ENCODE assay signal across 7 cellular contexts in the genomic region with DNA sequence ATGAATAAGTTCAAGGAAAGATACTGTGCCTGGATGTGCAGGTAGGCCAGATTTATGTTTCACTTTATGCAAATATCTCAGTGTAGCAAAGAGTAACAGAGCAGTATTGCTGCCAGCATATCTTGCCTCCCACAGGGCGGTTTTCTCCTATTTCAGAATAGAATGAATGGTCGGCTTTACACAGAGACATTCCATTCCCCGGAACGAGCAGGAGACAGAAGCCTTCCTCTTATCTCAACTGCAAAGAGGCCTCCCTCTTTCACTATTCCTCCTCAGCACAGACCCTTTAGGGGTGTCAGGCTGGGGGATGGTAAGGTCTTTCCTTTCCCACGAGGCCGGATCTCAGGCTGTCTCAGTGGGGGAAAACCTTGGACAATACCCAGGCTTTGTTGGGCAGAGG. TPM values are rescaled to one million over a fixed set of nuclear protein-coding genes. Genes with fewer than 3 reads are reported as not detected.
DNase-seq lines count a peak whose midpoint lies in the region; FAIRE-seq and TF ChIP-seq lines count a peak whose summit lies in the region.
"Not testable (repeated sequence)": the region's sequence is repeated elsewhere in the genome, so short reads cannot be mapped to it uniquely, and the experiment has no call there.

No MANE protein-coding gene starts in this region.

- H3K56ac ChIP-seq in H1 (replicated peaks; ENCODE audit: insufficient read length, low read depth, low read length), result not testable (repeated sequence)

- peak overlapping the region in 6 of 7 donors; percentile 2 to 88 (median 33) for H3K4me3 Mint-ChIP-seq in CD8-positive, alpha-beta memory T cell
- H3K4me3 Mint-ChIP-seq in immature natural killer cell (peak overlapping the region in 4 of 5 donors; percentile 18 to 58 (median 35)), nephron (peak overlapping the region; percentile 73 to 92 (median 79))

- 0 out of 2 replicates have a peak overlapping the region, but pooled peaks have one; percentile 14 for H2BK12ac ChIP-seq in H1 (ENCODE audit: low read depth, low read length)

- H4K8ac ChIP-seq in H1 (ENCODE audit: extremely low read depth, insufficient read depth, low read length), result not testable (repeated sequence)

- not testable (repeated sequence) for H3K18ac ChIP-seq in H1 (ENCODE audit: extremely low read depth, low read length)

- not testable (repeated sequence) for H3K79me1 ChIP-seq in H1 (ENCODE audit: low read depth, low read length)

- H4K20me1 ChIP-seq in H1 (replicated peaks in 1 of 2; ENCODE audit: control insufficient read depth in 1 of 2, insufficient read depth in 2 of 2, low read length in 2 of 2), result not testable (repeated sequence)

- not testable (repeated sequence) for FAIRE-seq in H1 (lab: Jason Lieb, UNC)

- CTCF ChIA-PET in CD8-positive, alpha-beta memory T cell (lab: Charles Lee), result not testable (repeated sequence)
- CTCF ChIA-PET in H1 (lab: Charles Lee; ENCODE audit: partially characterized antibody), result interaction anchor here (1.6 kb wide), 1 partner anchor 92 kb away, joined by 3 read pairs; a partner anchor contains a TSS

- not testable (repeated sequence) for H3K27me3 ChIP-seq in CD8-positive, alpha-beta memory T cell (ENCODE audit: insufficient read depth, low read length, poor library complexity, severe bottlenecking); NT2/D1 (ENCODE audit: insufficient read depth, insufficient read length); H1 (replicated peaks in 1 of 4; ENCODE audit: control insufficient read depth in 3 of 4, extremely low read depth in 1 of 4, insufficient read depth in 3 of 4, low read length in 3 of 4); rectal smooth muscle tissue (ENCODE audit: control insufficient read depth, insufficient read depth, low read length)

- not testable (repeated sequence) for H4K5ac ChIP-seq in H1 (ENCODE audit: insufficient read length, low read depth, low read length)

- not testable (repeated sequence) for H3K27ac ChIP-seq in CD8-positive, alpha-beta memory T cell (ENCODE audit: low read depth, low read length); H1 (ENCODE audit: low read depth, low read length)
- H3K27ac ChIP-seq in rectal smooth muscle tissue (ENCODE audit: low read depth, low read length), result peak overlapping the region; percentile 32

- H3K4me2 ChIP-seq in H1 (ENCODE audit: insufficient read depth in 1 of 2, low read depth in 2 of 2, low read length in 2 of 2), result peak overlapping the region; percentile 49 to 93

- not testable (repeated sequence) for TF ChIP-seq CTCF in H1 (IDR thresholded peaks at IDR 0.05; ENCODE audit: control extremely low read depth in 1 of 3, insufficient read depth in 1 of 3, low read depth in 1 of 3, low read length in 3 of 3); nephron (IDR thresholded peaks at IDR 0.05; ENCODE audit: unreplicated experiment in 3 of 3)

- not testable (repeated sequence) for H2BK15ac ChIP-seq in H1 (ENCODE audit: low read length)

- not testable (repeated sequence) for H3K9me3 Mint-ChIP-seq in CD8-positive, alpha-beta memory T cell; immature natural killer cell
- H3K9me3 Mint-ChIP-seq in nephron, result peaks cover 41% of the 10 kb centered on the region

- not testable (repeated sequence) for H3K23me2 ChIP-seq in H1 (ENCODE audit: low read depth, low read length)

- not testable (repeated sequence) for H2AFZ ChIP-seq in H1 (ENCODE audit: low read length)

- not testable (repeated sequence) for H3K23ac ChIP-seq in H1 (ENCODE audit: insufficient read length)

- H3K9me3 ChIP-seq in CD8-positive, alpha-beta memory T cell (ENCODE audit: low read length); NT2/D1 (ENCODE audit: insufficient read depth, low read length): not testable (repeated sequence)
- H3K9me3 ChIP-seq in H1 (ENCODE audit: insufficient read depth in 2 of 2, low read depth in 1 of 2, low read length in 1 of 2), result peaks cover 8 to 14% of the 10 kb centered on the region in 2 experiments; a peak in 2 of 4 replicates

- H3K4me3 ChIP-seq in CD8-positive, alpha-beta memory T cell (ENCODE audit: low read length); NT2/D1 (ENCODE audit: insufficient read length, low read depth); rectal smooth muscle tissue (ENCODE audit: low read length): not testable (repeated sequence)
- H3K4me3 ChIP-seq in H1 (ENCODE audit: extremely low read depth in 1 of 4, insufficient read depth in 2 of 4, low read depth in 3 of 4, low read length in 4 of 4), result peak overlapping the region in 2 of 4 experiments; percentile 11 to 79; a peak in 2 of 8 replicates

- peaks cover 20 to 29% (median 25%) of the 10 kb centered on the region in 3 donors for H3K4me1 Mint-ChIP-seq in CD8-positive, alpha-beta memory T cell
- peaks cover 22 to 35% of the 10 kb centered on the region in 2 donors for H3K4me1 Mint-ChIP-seq in immature natural killer cell
- peaks cover 29% of the 10 kb centered on the region for H3K4me1 Mint-ChIP-seq in nephron

- not testable (repeated sequence) for H3K36me3 ChIP-seq in CD8-positive, alpha-beta memory T cell (ENCODE audit: insufficient read depth, low read length); rectal smooth muscle tissue (ENCODE audit: control insufficient read depth, insufficient read depth, low read length)
- H3K36me3 ChIP-seq in NT2/D1 (ENCODE audit: insufficient read depth, insufficient read length, low read length) (peaks cover 33% of the 10 kb centered on the region), H1 (ENCODE audit: control insufficient read depth in 2 of 4, insufficient read depth in 4 of 4, low read length in 3 of 4) (peaks cover 0 to 21% (median 11%) of the 10 kb centered on the region in 4 experiments; a peak in 6 of 8 replicates)

- not testable (repeated sequence) for DNase-seq in CD8-positive, alpha-beta memory T cell; NT2/D1 (ENCODE audit: low read depth, low spot score); immature natural killer cell
- DNase-seq in amniotic epithelial cell (ENCODE audit: low read depth), result peak; percentile 85
- DNase-seq in H1 (ENCODE audit: low read depth in 1 of 2, low spot score in 2 of 2), result peak in 1 of 2 experiments; percentile 41

- H2BK20ac ChIP-seq in H1 (ENCODE audit: low read length), result not testable (repeated sequence)

- H3K36me3 Mint-ChIP-seq in CD8-positive, alpha-beta memory T cell, result peaks cover 0 to 13% (median 6%) of the 10 kb centered on the region in 3 donors
- not testable (repeated sequence) for H3K36me3 Mint-ChIP-seq in immature natural killer cell
- H3K36me3 Mint-ChIP-seq in nephron (ENCODE audit: low read depth), result peaks cover 73% of the 10 kb centered on the region

- not testable (repeated sequence) for TF ChIP-seq RAD21 in H1 (IDR thresholded peaks at IDR 0.05 in 1 of 2, conservative IDR thresholded peaks at IDR 0.05 in 1 of 2; ENCODE audit: low read depth in 2 of 2, low read length in 2 of 2)

- not testable (repeated sequence) for TF ChIP-seq EP300 in H1 (IDR thresholded peaks at IDR 0.05; ENCODE audit: borderline replicate concordance in 1 of 2, low read depth in 2 of 2, low read length in 2 of 2)

- H3K4ac ChIP-seq in H1 (replicated peaks; ENCODE audit: insufficient read length, low read depth, low read length), result not testable (repeated sequence)

- H3K9ac ChIP-seq in NT2/D1 (ENCODE audit: insufficient read length, low read depth), result peak overlapping the region; percentile 39
- H3K9ac ChIP-seq in H1 (replicated peaks in 1 of 4; ENCODE audit: extremely low read depth in 1 of 4, low read depth in 3 of 4, low read length in 3 of 4); rectal smooth muscle tissue (ENCODE audit: low read length): not testable (repeated sequence)

- H2BK120ac ChIP-seq in H1 (replicated peaks; ENCODE audit: low read depth, low read length), result not testable (repeated sequence)

- H4K91ac ChIP-seq in H1 (replicated peaks; ENCODE audit: insufficient read length, low read length), result not testable (repeated sequence)

- H2BK5ac ChIP-seq in H1 (ENCODE audit: low read depth, low read length), result not testable (repeated sequence)

- peaks cover 11% of the 10 kb centered on the region for H3K4me1 ChIP-seq in CD8-positive, alpha-beta memory T cell (ENCODE audit: insufficient read depth, low read length)
- H3K4me1 ChIP-seq in NT2/D1 (ENCODE audit: insufficient read depth, insufficient read length); rectal smooth muscle tissue (ENCODE audit: control insufficient read depth, insufficient read depth, low read length): not testable (repeated sequence)
- peaks cover 4 to 15% (median 6%) of the 10 kb centered on the region in 4 experiments for H3K4me1 ChIP-seq in H1 (replicated peaks in 1 of 4; ENCODE audit: control insufficient read depth in 3 of 4, insufficient read depth in 4 of 4, low read length in 3 of 4)

- peak overlapping the region in 1 of 8 donors; percentile 66 for H3K27ac Mint-ChIP-seq in CD8-positive, alpha-beta memory T cell
- H3K27ac Mint-ChIP-seq in immature natural killer cell, result not testable (repeated sequence)
- peak overlapping the region; percentile 87 to 99 (median 98) for H3K27ac Mint-ChIP-seq in nephron

- not testable (repeated sequence) for TF ChIP-seq POLR2A in H1 (IDR thresholded peaks at IDR 0.05; ENCODE audit: control extremely low read depth in 1 of 2, low read depth in 2 of 2, low read length in 2 of 2)

- not testable (repeated sequence) for H3K27me3 Mint-ChIP-seq in CD8-positive, alpha-beta memory T cell; immature natural killer cell (ENCODE audit: low read depth in 3 of 3); nephron (ENCODE audit: low read depth)

- peaks cover 0 to 29% of the 10 kb centered on the region in 2 experiments; a peak in 2 of 4 replicates for H3K79me2 ChIP-seq in H1 (ENCODE audit: control insufficient read depth in 1 of 2, insufficient read depth in 2 of 2, low read length in 2 of 2)

- H3K14ac ChIP-seq in H1 (ENCODE audit: insufficient read length), result not testable (repeated sequence)

- not testable (repeated sequence) for H2AK5ac ChIP-seq in H1 (ENCODE audit: low read depth, low read length)

- POLR2A ChIA-PET in CD8-positive, alpha-beta memory T cell (lab: Charles Lee), result not testable (repeated sequence)
- POLR2A ChIA-PET in H1 (lab: Charles Lee; ENCODE audit: partially characterized antibody), result interaction anchor here (0.9 kb wide), 1 partner anchor 50 kb away, joined by 3 read pairs; no protein-coding TSS in a partner anchor

- 39% methylated on average over 6 of the region's 6 CpGs; no CpG with 5 or more reads in 1 of the 2 experiments for WGBS in H1 (ENCODE audit: extremely low coverage in 1 of 2, insufficient coverage in 1 of 2, insufficient read length in 1 of 2, insufficient replicate concordance in 2 of 2, low coverage in 1 of 2, low lambda C conversion rate in 2 of 2, missing lambda C conversion rate in 1 of 2), 2 experiments

RNA-seq across cellular contexts. Expression of a gene that starts 2.3 kb away (rescaled TPM):
- 1 to 10 TPM; 1.8 to 2.0 TPM for total RNA-seq in CD8-positive, alpha-beta memory T cell
- 4.1 TPM for polyA plus RNA-seq in CD8-positive, alpha-beta memory T cell
- 21.2 and 22.8 TPM in 2 replicates for total RNA-seq in H1 (2021; fragmentation: NEBNext Ultra II Directional; extraction: Animal tissue kit (Norgen Biotek cat#: 25700))
- polyA plus RNA-seq in H1 (2011; rRNA removed) (5.6 and 6.3 TPM in 2 replicates), immature natural killer cell (1 to 10 TPM in 2 of 3 donors, not detected in 1; 2.4 to 3.3 TPM)
- polyA plus RNA-seq in H1 (2011; cell fraction: cytosol; rRNA removed), result 7.9 TPM
- polyA plus RNA-seq in H1 (2011; cell fraction: nucleus; rRNA removed), result 16.6 TPM
- polyA plus RNA-seq in H1 (2012, experiment 1 of 2), result 8.9 to 18.8 TPM (median 11.6 TPM) in 4 replicates
- 1.3 TPM for polyA plus RNA-seq in H1 (2012, experiment 2 of 2)
- 10.6 TPM for polyA plus RNA-seq in H1 (2013, experiment 1 of 2)
- 8.9 TPM for polyA plus RNA-seq in H1 (2013, experiment 2 of 2)
- 47.7 and 71.3 TPM in 2 replicates for polyA minus RNA-seq in H1 (2011; rRNA and poly(A)+ RNA removed)
- polyA minus RNA-seq in H1 (2011; cell fraction: cytosol; rRNA and poly(A)+ RNA removed), result 28.9 TPM
- polyA minus RNA-seq in H1 (2011; cell fraction: nucleus; rRNA and poly(A)+ RNA removed), result 168 TPM

RNA-seq across cellular contexts. Expression of a gene that starts 35.0 kb away (rescaled TPM):
- 10 to 100 TPM; 10.1 to 10.8 TPM for total RNA-seq in CD8-positive, alpha-beta memory T cell
- polyA plus RNA-seq in CD8-positive, alpha-beta memory T cell, result 3.3 TPM
- 9.4 and 10.5 TPM in 2 replicates for total RNA-seq in H1 (2021; fragmentation: NEBNext Ultra II Directional; extraction: Animal tissue kit (Norgen Biotek cat#: 25700))
- 1.5 and 3.0 TPM in 2 replicates for polyA plus RNA-seq in H1 (2011; rRNA removed)
- 4.7 TPM for polyA plus RNA-seq in H1 (2011; cell fraction: cytosol; rRNA removed)
- 2.8 TPM for polyA plus RNA-seq in H1 (2011; cell fraction: nucleus; rRNA removed)
- polyA plus RNA-seq in H1 (2012, experiment 1 of 2), result 4.9 to 7.8 TPM (median 6.0 TPM) in 4 replicates
- polyA plus RNA-seq in H1 (2012, experiment 2 of 2), result 0.63 TPM
- 4.8 TPM for polyA plus RNA-seq in H1 (2013, experiment 1 of 2)
- 4.3 TPM for polyA plus RNA-seq in H1 (2013, experiment 2 of 2)
- 5.3 and 10.0 TPM in 2 replicates for polyA minus RNA-seq in H1 (2011; rRNA and poly(A)+ RNA removed)
- polyA minus RNA-seq in H1 (2011; cell fraction: cytosol; rRNA and poly(A)+ RNA removed), result 5.7 TPM
- polyA minus RNA-seq in H1 (2011; cell fraction: nucleus; rRNA and poly(A)+ RNA removed), result 9.8 TPM
- 1 to 10 TPM; 1.3 to 3.0 (median 2.4) TPM for polyA plus RNA-seq in immature natural killer cell

RNA-seq across cellular contexts. Expression of a gene that starts 41.4 kb away (rescaled TPM):
- 1 to 10 TPM; 6.2 to 6.4 TPM for total RNA-seq in CD8-positive, alpha-beta memory T cell
- 3.1 TPM for polyA plus RNA-seq in CD8-positive, alpha-beta memory T cell
- total RNA-seq in H1 (2021; fragmentation: NEBNext Ultra II Directional; extraction: Animal tissue kit (Norgen Biotek cat#: 25700)), result 0.17 TPM in 1 of 2 replicates, not detected in the other
- 0.05 and 0.09 TPM in 2 replicates for polyA plus RNA-seq in H1 (2011; rRNA removed)
- 0.23 TPM for polyA plus RNA-seq in H1 (2011; cell fraction: cytosol; rRNA removed)
- polyA plus RNA-seq in H1 (2011; cell fraction: nucleus; rRNA removed), result 0.13 TPM
- 0.08 to 0.19 TPM (median 0.12 TPM) in 3 of 4 replicates, not detected in the other for polyA plus RNA-seq in H1 (2012, experiment 1 of 2)
- not detected for polyA plus RNA-seq in H1 (2012, experiment 2 of 2)
- polyA plus RNA-seq in H1 (2013, experiment 1 of 2), result 0.30 TPM
- 0.31 TPM for polyA plus RNA-seq in H1 (2013, experiment 2 of 2)
- polyA minus RNA-seq in H1 (2011; rRNA and poly(A)+ RNA removed), result 0.07 and 0.22 TPM in 2 replicates
- not detected for polyA minus RNA-seq in H1 (2011; cell fraction: cytosol; rRNA and poly(A)+ RNA removed)
- polyA minus RNA-seq in H1 (2011; cell fraction: nucleus; rRNA and poly(A)+ RNA removed), result 0.90 TPM
- polyA plus RNA-seq in immature natural killer cell, result 1 to 10 TPM in 2 of 3 donors, not detected in 1; 2.0 to 2.7 TPM
